1 cellular context compared by ENCODE assay signal in genomic region chr14:67151082-67151666, GRCh38.
TF ChIP-seq lines count a peak whose summit lies in the region.

No MANE protein-coding gene starts in this region.

TF ChIP-seq in IMR-90, 13 proteins besides CTCF, POLR2A, EP300 and RAD21:
- TF ChIP-seq ELK1 (IDR thresholded peaks at IDR 0.05; ENCODE audit: borderline replicate concordance, low read depth, low read length) (no peak), RFX5 (IDR thresholded peaks at IDR 0.05; ENCODE audit: low read depth, low read length) (no peak), RCOR1 (IDR thresholded peaks at IDR 0.05; ENCODE audit: insufficient replicate concordance, low read length) (no peak), MAFK (IDR thresholded peaks at IDR 0.05; ENCODE audit: low read depth, low read length) (no peak), MAZ (IDR thresholded peaks at IDR 0.05; ENCODE audit: borderline replicate concordance, low read depth, low read length) (no peak), BHLHE40 (IDR thresholded peaks at IDR 0.05; ENCODE audit: low read depth, low read length) (no peak), CHD1 (IDR thresholded peaks at IDR 0.05; ENCODE audit: low read depth, low read length) (no peak)
- TF ChIP-seq, protein P1, sequence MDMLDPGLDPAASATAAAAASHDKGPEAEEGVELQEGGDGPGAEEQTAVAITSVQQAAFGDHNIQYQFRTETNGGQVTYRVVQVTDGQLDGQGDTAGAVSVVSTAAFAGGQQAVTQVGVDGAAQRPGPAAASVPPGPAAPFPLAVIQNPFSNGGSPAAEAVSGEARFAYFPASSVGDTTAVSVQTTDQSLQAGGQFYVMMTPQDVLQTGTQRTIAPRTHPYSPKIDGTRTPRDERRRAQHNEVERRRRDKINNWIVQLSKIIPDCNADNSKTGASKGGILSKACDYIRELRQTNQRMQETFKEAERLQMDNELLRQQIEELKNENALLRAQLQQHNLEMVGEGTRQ (IDR thresholded peaks at IDR 0.05; ENCODE audit: low read depth, low read length) = no peak
